Comparison of ENCODE assay signal across 7 cellular contexts in the genomic region with DNA sequence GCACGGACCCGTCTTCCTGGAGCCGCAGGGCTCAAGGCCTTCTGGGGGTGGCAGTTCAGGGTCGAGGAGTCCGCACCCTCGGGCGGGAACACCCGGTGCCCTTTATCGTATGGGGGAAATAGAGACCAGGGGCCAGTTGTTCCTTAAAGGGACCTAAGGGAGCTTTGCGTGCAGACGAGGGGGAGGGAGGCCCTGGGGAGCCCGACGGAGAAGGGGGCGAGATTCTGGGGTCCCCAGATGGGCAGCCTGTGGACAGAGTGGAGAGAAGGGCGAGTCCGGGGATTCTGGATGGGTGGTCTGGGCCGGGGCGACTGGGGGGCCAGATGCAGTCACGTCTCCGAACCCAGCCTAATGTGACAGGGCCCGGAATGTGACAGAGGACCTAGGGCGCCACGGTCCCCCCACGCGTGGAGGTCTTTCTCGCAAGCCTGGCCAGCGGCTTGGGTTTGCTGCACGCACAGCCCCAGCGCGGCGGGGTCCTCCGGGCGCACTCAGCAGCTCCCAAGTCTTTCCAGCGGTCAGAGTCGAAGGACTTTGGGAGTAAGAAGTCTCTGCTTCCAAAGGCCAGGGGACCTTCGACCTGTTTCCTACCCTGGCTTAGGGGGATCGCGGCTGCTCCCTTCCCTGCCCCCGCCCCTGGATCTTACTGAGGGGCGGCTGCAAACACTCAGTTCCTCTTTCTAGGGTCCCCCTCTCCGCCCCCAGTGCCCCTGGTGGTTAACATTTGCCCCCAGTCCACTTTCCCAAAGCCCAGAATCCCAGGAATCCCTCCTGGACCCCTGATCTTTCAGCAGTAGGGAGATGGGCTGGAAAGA. TPM values are rescaled to one million over a fixed set of nuclear protein-coding genes. Genes with fewer than 3 reads are reported as not detected.
DNase-seq lines count a peak whose midpoint lies in the region; ATAC-seq, FAIRE-seq and TF ChIP-seq lines count a peak whose summit lies in the region.

No MANE protein-coding gene starts in this region.

- no peak overlapping the region; the same call in none of the 2 replicates for H2AFZ ChIP-seq in GM12878 (ENCODE audit: control insufficient read depth, low read depth, low read length)

- 37% methylated on average over 41 of the region's 41 CpGs for WGBS in HUES64
- WGBS in GM12878 (ENCODE audit: insufficient coverage, insufficient replicate concordance, low lambda C conversion rate, missing lambda C conversion rate), result 28% methylated on average over 36 of the region's 41 CpGs

- CTCF ChIA-PET in GM12878 (lab: Yijun Ruan, JAX), result interaction anchor here (1.5 to 5.9 kb wide), 3 partner anchors 19 to 39 kb away, joined by 6 to 36 read pairs (median 6); a partner anchor contains a TSS

- in situ Hi-C loops in GM12878 (cut with MboI), result no loop called here
- in situ Hi-C loops in GM13976 (cut with MboI; ENCODE audit: low sequenced_read_pairs, unreplicated experiment), result no loop called here

- DNase-seq in GM12878 (ENCODE audit: low read depth, low spot score) (no peak), kidney (no peak), NAMALWA (ENCODE audit: low spot score) (no peak), SW480 (ENCODE audit: low spot score) (no peak), GM13976 (ENCODE audit: low spot score) (no peak)

- SMC1A ChIA-PET in GM12878 (lab: Charles Lee; ENCODE audit: uncharacterized antibody, unreplicated experiment), result interaction anchor here (0.9 to 2.4 kb wide), 7 partner anchors 11 to 53 kb away, joined by 3 to 7 read pairs (median 4); no protein-coding TSS in a partner anchor

- H3K9ac ChIP-seq in HUES64 (ENCODE audit: low read depth, low read length) (no peak overlapping the region; the same call in 1 of the 2 replicates), GM12878 (ENCODE audit: control insufficient read depth, insufficient read depth, low read length) (peak overlapping the region; percentile 74), kidney (ENCODE audit: low read length in 2 of 2) (no peak overlapping the region), stomach smooth muscle (ENCODE audit: low read length in 2 of 2) (peak overlapping the region in 1 of 2 donors; percentile 46)

- POLR2A ChIA-PET in GM12878 (lab: Charles Lee), result interaction anchor here (0.9 to 4.2 kb wide), 4 partner anchors 19 to 114 kb away, joined by 4 to 20 read pairs (median 6); no protein-coding TSS in a partner anchor

- no peak for TF ChIP-seq CTCF in GM12878 (IDR thresholded peaks at IDR 0.05 in 2 of 3, conservative IDR thresholded peaks at IDR 0.05 in 1 of 3; ENCODE audit: control insufficient read depth in 2 of 3, extremely low read depth in 1 of 3, insufficient read depth in 1 of 3, low read depth in 3 of 3, low read length in 3 of 3)
- TF ChIP-seq CTCF in kidney (IDR thresholded peaks at IDR 0.05; ENCODE audit: borderline replicate concordance, extremely low read depth, insufficient read depth), result no peak
- TF ChIP-seq CTCF in GM13976 (IDR thresholded peaks at IDR 0.05; ENCODE audit: borderline replicate concordance, control extremely low read depth, extremely low read depth, insufficient read depth, missing control alignments), result no peak

- ATAC-seq in GM12878, result peak; percentile 5

- no peak for TF ChIP-seq RAD21 in GM12878 (IDR thresholded peaks at IDR 0.05; ENCODE audit: insufficient read depth, low read depth, low read length)

- H3K4me3 ChIP-seq in HUES64 (ENCODE audit: low read length) (peak overlapping the region; percentile 44), GM12878 (peak overlapping the region; percentile 65), kidney (ENCODE audit: low read length in 2 of 2) (peak overlapping the region; percentile 26 to 35), stomach smooth muscle (ENCODE audit: low read length in 2 of 2) (peak overlapping the region; percentile 48 to 68)

- H3K4me2 ChIP-seq in GM12878 (ENCODE audit: control insufficient read depth, insufficient read depth), result peak overlapping the region; percentile 79

- no peak for FAIRE-seq in GM12878 (lab: Jason Lieb, UNC)
- FAIRE-seq in kidney (lab: Jason Lieb, UNC), result no peak

- H3K36me3 ChIP-seq in HUES64 (ENCODE audit: insufficient read depth, low read length), result no peaks in the 10 kb centered on the region
- no peaks in the 10 kb centered on the region for H3K36me3 ChIP-seq in GM12878 (ENCODE audit: control insufficient read depth in 2 of 2, insufficient read depth in 2 of 2, low read length in 1 of 2)
- no peaks in the 10 kb centered on the region for H3K36me3 ChIP-seq in kidney (ENCODE audit: control insufficient read depth in 1 of 2, insufficient read depth in 2 of 2, low read length in 2 of 2)
- H3K36me3 ChIP-seq in stomach smooth muscle (ENCODE audit: control insufficient read depth in 2 of 2, insufficient read depth in 2 of 2, low read length in 2 of 2), result no peaks in the 10 kb centered on the region

- H3K27me3 ChIP-seq in HUES64 (ENCODE audit: insufficient read depth, low read length) (peaks cover 42% of the 10 kb centered on the region), GM12878 (replicated peaks in 1 of 2; ENCODE audit: control insufficient read depth in 2 of 2, insufficient read depth in 2 of 2, low read length in 1 of 2) (no peaks in the 10 kb centered on the region; a peak in 1 of 4 replicates), stomach smooth muscle (ENCODE audit: control insufficient read depth in 1 of 2, insufficient read depth in 2 of 2, low read length in 2 of 2) (peaks cover 9 to 25% of the 10 kb centered on the region in 2 donors)

- RAD21 ChIA-PET in GM12878 (lab: Charles Lee; ENCODE audit: unreplicated experiment), result interaction anchor here (0.6 to 6.2 kb wide), 6 partner anchors 20 to 333 kb away, joined by 3 to 34 read pairs (median 6); a partner anchor contains a TSS

- TF ChIP-seq POLR2A in GM12878 (IDR thresholded peaks at IDR 0.05; ENCODE audit: low read depth, low read length), result no peak

- no peaks in the 10 kb centered on the region for H4K20me1 ChIP-seq in GM12878 (ENCODE audit: control insufficient read depth, insufficient read depth)

- TF ChIP-seq EP300 in GM12878 (IDR thresholded peaks at IDR 0.05; ENCODE audit: borderline replicate concordance in 1 of 2, control insufficient read depth in 1 of 2, low read depth in 2 of 2, low read length in 2 of 2), result no peak

- H3K9me3 ChIP-seq in HUES64 (ENCODE audit: insufficient read depth, low read depth, low read length) (no peaks in the 10 kb centered on the region; the same call in 1 of the 2 replicates), GM12878 (replicated peaks; ENCODE audit: control insufficient read depth, insufficient read depth, low read length) (peaks cover 12% of the 10 kb centered on the region; the same call in 2 of the 3 replicates), kidney (ENCODE audit: control insufficient read depth in 1 of 2, low read length in 2 of 2) (no peaks in the 10 kb centered on the region), stomach smooth muscle (ENCODE audit: control insufficient read depth in 2 of 2, low read length in 2 of 2) (no peaks in the 10 kb centered on the region)

- H3K27ac ChIP-seq in HUES64 (ENCODE audit: low read depth, low read length) (no peak overlapping the region), GM12878 (ENCODE audit: control insufficient read depth, insufficient read depth) (peak overlapping the region; percentile 67), kidney (ENCODE audit: low read depth in 2 of 2, low read length in 2 of 2) (no peak overlapping the region), stomach smooth muscle (ENCODE audit: low read length) (no peak overlapping the region)

- intact Hi-C loops in GM12878 (cut with micrococcal nuclease; ENCODE audit: unreplicated experiment), result no loop called here
- intact Hi-C loops in kidney (cut with DNase I), result no loop called here

- BruUV-seq in GM12878 (replicated peaks; lab: Mats Ljungman, UMichigan), result TSS peak; percentile 30

- H3K4me1 ChIP-seq in HUES64 (ENCODE audit: insufficient read depth, low read length) (0 out of 2 replicates have a peak, but pooled peaks cover 6% of the 10 kb centered on the region), GM12878 (ENCODE audit: control insufficient read depth, insufficient read depth, low read length) (peaks cover 33% of the 10 kb centered on the region), kidney (ENCODE audit: control insufficient read depth in 1 of 2, insufficient read depth in 1 of 2, low read depth in 1 of 2, low read length in 2 of 2) (peaks cover 0 to 9% of the 10 kb centered on the region in 2 donors), stomach smooth muscle (ENCODE audit: control insufficient read depth, insufficient read depth, low read length) (peaks cover 18% of the 10 kb centered on the region)

- peaks cover 28% of the 10 kb centered on the region for H3K79me2 ChIP-seq in GM12878 (ENCODE audit: control insufficient read depth, insufficient read depth, low read length)

RNA-seq across cellular contexts. Expression of a gene that starts 0.5 kb away (rescaled TPM):
- polyA plus RNA-seq in HUES64 (2013, experiment 1 of 2), result 1.00 TPM
- polyA plus RNA-seq in HUES64 (2013, experiment 2 of 2), result 1.5 TPM
- 7.2 and 8.4 TPM in 2 replicates for total RNA-seq in GM12878 (2013; cell fraction: nucleolus; rRNA removed)
- total RNA-seq in GM12878 (2014; rRNA removed) (20.9 and 24.1 TPM in 2 replicates), GM12878 (2014; rRNA removed; fragmentation: Illumina TruSeq; extraction: Trizol) (11.9 and 14.7 TPM in 2 replicates), GM12878 (2021) (21.0 and 21.1 TPM in 2 replicates), kidney (1.1 TPM)
- polyA plus RNA-seq in GM12878 (2011; ENCODE audit: low read depth), result 7.9 TPM
- polyA plus RNA-seq in GM12878 (2011; rRNA removed) (4.1 and 7.0 TPM in 2 replicates), GM12878 (2014; fragmentation: Illumina TruSeq; extraction: Trizol) (13.1 and 23.7 TPM in 2 replicates), GM12878 (2014; fragmentation: Nextera tagmentation; extraction: Ambion mirVana) (1 to 10 TPM; 2.2 to 5.5 TPM), GM12878 (2014; rRNA removed) (25.5 and 26.0 TPM in 2 replicates), GM12878 (2016; fragmentation: Nextera tagmentation; extraction: Ambion mirVana) (10 to 100 TPM; 27.3 to 30.3 TPM), kidney (ENCODE audit: insufficient read depth, low read depth, low replicate concordance) (5.9 TPM)
- polyA plus RNA-seq in GM12878 (2011; cell fraction: cytosol; rRNA removed), result 11.6 and 12.3 TPM in 2 replicates
- 6.2 and 6.5 TPM in 2 replicates for polyA plus RNA-seq in GM12878 (2011; cell fraction: nucleus; rRNA removed)
- polyA plus RNA-seq in GM12878 (2012), result 8.5 and 13.0 TPM in 2 replicates
- polyA minus RNA-seq in GM12878 (2011; rRNA and poly(A)+ RNA removed), result 4.2 and 7.4 TPM in 2 replicates
- polyA minus RNA-seq in GM12878 (2011; cell fraction: cytosol; rRNA and poly(A)+ RNA removed), result 1.4 and 1.6 TPM in 2 replicates
- polyA minus RNA-seq in GM12878 (2011; cell fraction: nucleus; rRNA and poly(A)+ RNA removed), result 0.48 and 1.4 TPM in 2 replicates

RNA-seq across cellular contexts. Expression of a gene that starts 33.4 kb away (rescaled TPM):
- polyA plus RNA-seq in HUES64 (2013, experiment 1 of 2), result 26.7 TPM
- 25.0 TPM for polyA plus RNA-seq in HUES64 (2013, experiment 2 of 2)
- total RNA-seq in GM12878 (2013; cell fraction: nucleolus; rRNA removed), result 32.1 and 35.1 TPM in 2 replicates
- total RNA-seq in GM12878 (2014; rRNA removed) (24.1 and 25.8 TPM in 2 replicates), GM12878 (2014; rRNA removed; fragmentation: Illumina TruSeq; extraction: Trizol) (16.6 and 19.7 TPM in 2 replicates), GM12878 (2021) (50.0 and 50.8 TPM in 2 replicates), kidney (45.2 TPM)
- polyA plus RNA-seq in GM12878 (2011; ENCODE audit: low read depth), result 10.9 TPM
- polyA plus RNA-seq in GM12878 (2011; rRNA removed) (21.5 and 29.1 TPM in 2 replicates), GM12878 (2014; fragmentation: Illumina TruSeq; extraction: Trizol) (15.3 and 25.2 TPM in 2 replicates), GM12878 (2014; fragmentation: Nextera tagmentation; extraction: Ambion mirVana) (1 to 10 TPM in 1 of 2 experiments, under 1 TPM in 1; 0.79 to 1.1 TPM), GM12878 (2014; rRNA removed) (35.5 and 39.9 TPM in 2 replicates), GM12878 (2016; fragmentation: Nextera tagmentation; extraction: Ambion mirVana) (1 to 10 TPM; 6.2 to 6.9 TPM), kidney (ENCODE audit: insufficient read depth, low read depth, low replicate concordance) (18.1 TPM)
- polyA plus RNA-seq in GM12878 (2011; cell fraction: cytosol; rRNA removed), result 45.9 and 46.4 TPM in 2 replicates
- polyA plus RNA-seq in GM12878 (2011; cell fraction: nucleus; rRNA removed), result 21.1 and 25.5 TPM in 2 replicates
- polyA plus RNA-seq in GM12878 (2012), result 20.4 and 25.0 TPM in 2 replicates
- polyA minus RNA-seq in GM12878 (2011; rRNA and poly(A)+ RNA removed), result 35.8 and 47.0 TPM in 2 replicates
- 16.1 and 18.3 TPM in 2 replicates for polyA minus RNA-seq in GM12878 (2011; cell fraction: cytosol; rRNA and poly(A)+ RNA removed)
- 8.1 and 13.5 TPM in 2 replicates for polyA minus RNA-seq in GM12878 (2011; cell fraction: nucleus; rRNA and poly(A)+ RNA removed)

RNA-seq across cellular contexts. Expression of a gene that starts 38.8 kb away (rescaled TPM):
- polyA plus RNA-seq in HUES64 (2013, experiment 1 of 2), result 3.3 TPM
- polyA plus RNA-seq in HUES64 (2013, experiment 2 of 2), result 2.5 TPM
- 9.9 and 10.7 TPM in 2 replicates for total RNA-seq in GM12878 (2013; cell fraction: nucleolus; rRNA removed)
- 58.5 and 66.4 TPM in 2 replicates for total RNA-seq in GM12878 (2014; rRNA removed)
- total RNA-seq in GM12878 (2014; rRNA removed; fragmentation: Illumina TruSeq; extraction: Trizol), result 39.8 and 43.0 TPM in 2 replicates
- total RNA-seq in GM12878 (2021), result 37.5 and 42.7 TPM in 2 replicates
- 29.6 TPM for polyA plus RNA-seq in GM12878 (2011; ENCODE audit: low read depth)
- polyA plus RNA-seq in GM12878 (2011; rRNA removed), result 83.5 and 84.7 TPM in 2 replicates
- 76.9 and 77.8 TPM in 2 replicates for polyA plus RNA-seq in GM12878 (2011; cell fraction: cytosol; rRNA removed)
- polyA plus RNA-seq in GM12878 (2011; cell fraction: nucleus; rRNA removed), result 54.3 and 59.3 TPM in 2 replicates
- polyA plus RNA-seq in GM12878 (2012), result 29.4 and 36.3 TPM in 2 replicates
- polyA plus RNA-seq in GM12878 (2014; fragmentation: Illumina TruSeq; extraction: Trizol), result 42.3 and 44.7 TPM in 2 replicates
- polyA plus RNA-seq in GM12878 (2014; fragmentation: Nextera tagmentation; extraction: Ambion mirVana), result 10 to 100 TPM; 53.0 to 65.7 TPM
- polyA plus RNA-seq in GM12878 (2014; rRNA removed), result 53.0 and 65.8 TPM in 2 replicates
- 10 to 100 TPM; 60.6 to 66.8 TPM for polyA plus RNA-seq in GM12878 (2016; fragmentation: Nextera tagmentation; extraction: Ambion mirVana)
- polyA minus RNA-seq in GM12878 (2011; rRNA and poly(A)+ RNA removed), result 55.4 and 67.0 TPM in 2 replicates
- 17.2 and 18.8 TPM in 2 replicates for polyA minus RNA-seq in GM12878 (2011; cell fraction: cytosol; rRNA and poly(A)+ RNA removed)
- polyA minus RNA-seq in GM12878 (2011; cell fraction: nucleus; rRNA and poly(A)+ RNA removed), result 8.5 and 12.8 TPM in 2 replicates
- 4.4 TPM for total RNA-seq in kidney
- 5.5 TPM for polyA plus RNA-seq in kidney (ENCODE audit: insufficient read depth, low read depth, low replicate concordance)
